In genomic region chr16:72094266-72094610, GRCh38 we compare ENCODE assay signal across 8 cellular contexts. TPM values are rescaled to one million over a fixed set of nuclear protein-coding genes. Genes with fewer than 3 reads are reported as not detected.
A peak's percentile ranks its signal among the peaks of the same experiment; 100 is the strongest.
DNase-seq lines count a peak whose midpoint lies in the region; ATAC-seq and TF ChIP-seq lines count a peak whose summit lies in the region.

No MANE protein-coding gene starts in this region.

- no peak for DNase-seq in WERI-Rb-1
- DNase-seq in erythroblast (lab: John Stamatoyannopoulos, UW): peak; percentile 70 to 81
- DNase-seq in osteocyte (ENCODE audit: extremely low spot score, unreplicated experiment): no peak
- DNase-seq in midbrain (lab: John Stamatoyannopoulos, UW): no peak
- no peak for DNase-seq in iPS-NIHi7 (ENCODE audit: extremely low spot score)

- H3K4me1 Mint-ChIP-seq in osteocyte (ENCODE audit: unreplicated experiment): peaks cover 32% of the 10 kb centered on the region

- no peaks in the 10 kb centered on the region for H3K9me3 Mint-ChIP-seq in osteocyte (ENCODE audit: unreplicated experiment)

- ATAC-seq in HG03108 (IDR thresholded peaks at IDR 0.05; ENCODE audit: unreplicated experiment): no peak
- ATAC-seq in HG02852 (IDR thresholded peaks at IDR 0.05; ENCODE audit: unreplicated experiment): no peak

- POLR2A ChIA-PET in HEK293 (lab: Yijun Ruan, JAX): interaction anchor here (1.2 to 1.4 kb wide), 3 partner anchors 11 to 960 kb away, joined by 4 to 7 read pairs (median 5); no protein-coding TSS in a partner anchor

- H3K27ac Mint-ChIP-seq in osteocyte (ENCODE audit: unreplicated experiment): peak overlapping the region; percentile 96

- H3K9me3 ChIP-seq in HEK293 (ENCODE audit: control insufficient read depth, insufficient read depth, low read depth, low read length) (no peaks in the 10 kb centered on the region), WERI-Rb-1 (ENCODE audit: severe bottlenecking) (no peaks in the 10 kb centered on the region)

- H3K27ac ChIP-seq in HEK293 (ENCODE audit: extremely low read depth, low read depth, low read length) (peak overlapping the region; percentile 40; the same call in 1 of the 2 replicates), WERI-Rb-1 (peak overlapping the region; percentile 84)

- no peak for TF ChIP-seq POLR2A in erythroblast (IDR thresholded peaks at IDR 0.05; ENCODE audit: low read length)

- no peaks in the 10 kb centered on the region for H3K27me3 ChIP-seq in WERI-Rb-1 (ENCODE audit: insufficient read depth, low read depth, severe bottlenecking)

- peaks cover 0 to 56% of the 10 kb centered on the region in 2 experiments; a peak in 2 of 3 replicates for H3K36me3 ChIP-seq in HEK293 (ENCODE audit: control insufficient read depth in 2 of 2, insufficient read depth in 1 of 2, low read length in 2 of 2)
- H3K36me3 ChIP-seq in WERI-Rb-1: peaks cover 46% of the 10 kb centered on the region

- CTCF ChIA-PET in HEK293 (lab: Yijun Ruan, JAX): interaction anchor here (0.6 to 2.3 kb wide), 8 partner anchors 11 to 856 kb away, joined by 3 to 5 read pairs (median 3); no protein-coding TSS in a partner anchor

- H3K27me3 Mint-ChIP-seq in osteocyte (ENCODE audit: unreplicated experiment): no peaks in the 10 kb centered on the region

- H3K36me3 Mint-ChIP-seq in osteocyte (ENCODE audit: unreplicated experiment): peaks cover 26% of the 10 kb centered on the region

- peaks cover 4% of the 10 kb centered on the region; the same call in 1 of the 2 replicates for H3K4me1 ChIP-seq in HEK293 (ENCODE audit: control insufficient read depth, insufficient read depth, low read length)

- TF ChIP-seq CTCF in HEK293 (tag by site-specific recombination; IDR thresholded peaks at IDR 0.05): no peak
- no peak for TF ChIP-seq CTCF in WERI-Rb-1 (IDR thresholded peaks at IDR 0.05; ENCODE audit: low read depth, low read length)
- no peak for TF ChIP-seq CTCF in osteocyte (IDR thresholded peaks at IDR 0.05)

- H3K4me3 ChIP-seq in HEK293 (ENCODE audit: low read depth, low read length) (peak overlapping the region; percentile 72), WERI-Rb-1 (ENCODE audit: low read depth, low read length) (peak overlapping the region; percentile 98)

- peak overlapping the region; percentile 98 for H3K4me3 Mint-ChIP-seq in osteocyte (ENCODE audit: unreplicated experiment)

TF ChIP-seq in HEK293, 187 proteins besides CTCF, POLR2A, EP300 and RAD21:
- TF ChIP-seq ZNF335 (tag by site-specific recombination; conservative IDR thresholded peaks at IDR 0.05) (peak; percentile 97; the same call in 1 of the 2 replicates), ZNF311 (tag by site-specific recombination; IDR thresholded peaks at IDR 0.05; ENCODE audit: borderline replicate concordance) (no peak)

RNA-seq across cellular contexts. Expression of gene DHX38, which starts 0.6 kb away (rescaled TPM):
- 57.0 and 59.3 TPM in 2 replicates for total RNA-seq in osteocyte

RNA-seq across cellular contexts. Expression of gene TXNL4B, which starts 0.8 kb away (rescaled TPM):
- total RNA-seq in osteocyte: 10.0 and 11.5 TPM in 2 replicates

RNA-seq across cellular contexts. Expression of gene HPR, which starts 31.2 kb away (rescaled TPM):
- not detected in 2 replicates for total RNA-seq in osteocyte

RNA-seq across cellular contexts. Expression of gene HP, which starts 39.9 kb away (rescaled TPM):
- not detected in 2 replicates for total RNA-seq in osteocyte

Comparison
In these comparisons a context has a peak if more than half of its experiments do, and no peak if none do; other contexts are left out.
1. DNase-seq: peak in erythroblast (2 of 2); none in WERI-Rb-1 (single experiment), osteocyte (single experiment), midbrain (single experiment) and iPS-NIHi7 (single experiment).